In genomic region chr3:72580246-72580756, GRCh38 we compare ENCODE assay signal across 34 cellular contexts.
"Had no signal": no experiment of that assay in that cellular context is flagged by ENCODE, and none has a peak within 500 bp of the region (broad histone marks: within the 10 kb centered on the region; RNA-seq: fewer than 3 reads in every experiment).

No MANE protein-coding gene starts in this region.

- DNase-seq: activated B cell treated with CpG ODN at 0.5 μM for 24 hours; activated CD4-positive, alpha-beta memory T cell treated with anti-CD3 and anti-CD28 coated beads for 36 hours; activated CD4-positive, alpha-beta T cell treated with anti-CD3 and anti-CD28 coated beads for 4 hours; activated CD4-positive, alpha-beta T cell treated with anti-CD3 and anti-CD28 coated beads, Interleukin-2, amount 10 ng/mL, durations not matched to agents 24 days and 14 days; activated CD4-positive, alpha-beta T cell treated with anti-CD3 and anti-CD28 coated beads, Interleukin-2, amount 50 U/mL, for 1 hour; activated CD4-positive, alpha-beta T cell treated with anti-CD3 and anti-CD28 coated beads, Interleukin-2, amount 50 U/mL, for 4 hours; activated CD4-positive, CD25-positive, alpha-beta regulatory T cell treated with anti-CD3 and anti-CD28 coated beads, Interleukin-2, amount 50 U/mL, for 72 hours; activated CD8-positive, alpha-beta memory T cell treated with anti-CD3 and anti-CD28 coated beads, Interleukin-2, amount 50 U/mL, for 4 hours; activated CD8-positive, alpha-beta T cell treated with anti-CD3 and anti-CD28 coated beads for 36 hours; activated effector memory CD4-positive, alpha-beta T cell treated with anti-CD3 and anti-CD28 coated beads, Interleukin-2, amount 50 U/mL, for 16 hours; activated gamma-delta T cell treated with Interleukin-2 at 50 U/mL for 16 hours; activated naive CD4-positive, alpha-beta T cell; activated naive CD4-positive, alpha-beta T cell treated with anti-CD3 and anti-CD28 coated beads for 36 hours; activated naive CD4-positive, alpha-beta T cell treated with anti-CD3 and anti-CD28 coated beads, Interleukin-2, amount 50 U/mL, for 16 hours; activated naive CD8-positive, alpha-beta T cell treated with anti-CD3 and anti-CD28 coated beads for 36 hours; activated T-cell treated with anti-CD3 and anti-CD28 coated beads for 4 hours; activated T-cell treated with anti-CD3 and anti-CD28 coated beads, Interleukin-2, amount 50 U/mL, for 1 hour; activated T-cell treated with anti-CD3 and anti-CD28 coated beads, Interleukin-2, amount 50 U/mL, for 4 hours; activated T-cell treated with anti-CD3 and anti-CD28 coated beads, Interleukin-2, amount 50 U/mL, for 72 hours; adrenal gland; amniotic stem cell; aorta; body of pancreas; brain microvascular endothelial cell; central memory CD4-positive, alpha-beta T cell; T-helper 1 cell; T-helper 2 cell; T-helper 9 cell had no signal

- H3K4me3 ChIP-seq: adrenal gland, body of pancreas, breast epithelium had no signal

- H3K36me3 ChIP-seq: adrenal gland, brain microvascular endothelial cell, breast epithelium had no signal

- H3K9me3 ChIP-seq: adrenal gland, body of pancreas, breast epithelium had no signal

- FAIRE-seq: astrocyte, TTC549 had no signal

- ATAC-seq: activated CD8-positive, alpha-beta T cell treated with anti-CD3 and anti-CD28 coated beads for 36 hours; activated naive CD4-positive, alpha-beta T cell treated with anti-CD3 and anti-CD28 coated beads, Interleukin-2, amount 50 U/mL, for 72 hours; activated T-cell treated with anti-CD3 and anti-CD28 coated beads, Interleukin-2, amount 50 U/mL, for 4 hours; activated T-cell treated with anti-CD3 and anti-CD28 coated beads, Interleukin-2, amount 50 U/mL, for 72 hours; activated T-helper 17 cell treated with anti-CD3 and anti-CD28 coated beads, Interleukin-2, amount 50 U/mL, for 72 hours; body of pancreas had no signal

- H3K27ac ChIP-seq: adrenal gland, body of pancreas, brain microvascular endothelial cell, breast epithelium, VCaP had no signal

- H3K27me3 ChIP-seq: adrenal gland, body of pancreas, brain microvascular endothelial cell, breast epithelium had no signal

- H3K4me1 ChIP-seq: adrenal gland, breast epithelium had no signal
